In the genomic region with DNA sequence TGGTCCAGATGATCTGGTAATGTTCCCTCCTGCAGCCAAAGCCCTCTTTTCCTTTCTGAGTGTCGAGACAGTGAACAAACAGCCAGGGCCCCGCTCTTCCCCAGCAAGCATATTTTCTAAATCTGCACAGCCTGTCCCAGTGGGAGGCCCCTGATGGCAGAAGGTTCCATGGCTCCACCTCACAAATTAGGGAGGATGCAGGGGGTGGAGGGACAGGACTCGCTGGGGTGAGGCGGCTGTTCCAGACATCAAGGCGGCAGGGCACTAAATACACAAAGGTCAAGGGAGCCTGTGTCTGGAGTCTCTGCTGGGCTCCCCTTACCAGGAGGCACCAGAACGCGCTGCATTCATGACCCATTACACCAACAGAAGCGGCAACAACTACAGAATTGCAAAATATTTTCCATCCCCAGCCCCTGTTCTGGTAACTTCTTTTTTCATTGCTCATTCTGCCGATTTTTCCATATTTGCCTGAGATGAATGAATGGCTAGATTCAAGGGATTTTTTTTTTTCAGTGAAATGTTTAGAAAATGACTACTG, we compare ENCODE assay signal across 12 cellular contexts. TPM values are rescaled to one million over a fixed set of nuclear protein-coding genes. Genes with fewer than 3 reads are reported as not detected.
DNase-seq lines count a peak whose midpoint lies in the region; ATAC-seq, FAIRE-seq and TF ChIP-seq lines count a peak whose summit lies in the region.
"Had no signal": no experiment of that assay in that cellular context is flagged by ENCODE, and none has a peak within 500 bp of the region (broad histone marks: within the 10 kb centered on the region; RNA-seq: fewer than 3 reads in every experiment).

No MANE protein-coding gene starts in this region.

- POLR2A ChIA-PET in HEK293 (lab: Yijun Ruan, JAX): no interaction called here
- POLR2A ChIA-PET in WTC11 (lab: Charles Lee): no interaction called here

- H3K9me3 ChIP-seq in HEK293 (ENCODE audit: control insufficient read depth, insufficient read depth, low read depth, low read length) (no peaks in the 10 kb centered on the region), kidney (ENCODE audit: control insufficient read depth in 1 of 2, low read length in 2 of 2) (peaks cover 0 to 9% of the 10 kb centered on the region in 2 donors), subcutaneous abdominal adipose tissue (ENCODE audit: control insufficient read depth in 5 of 5, low read length in 5 of 5) (peaks cover 0 to 11% (median 6%) of the 10 kb centered on the region in 5 donors)

- peaks cover 16% of the 10 kb centered on the region for H3K4me1 Mint-ChIP-seq in WTC11

- H3K36me3 Mint-ChIP-seq in WTC11: peaks cover 11% of the 10 kb centered on the region

- intact Hi-C loops in kidney (cut with DNase I): no loop called here

- no peaks in the 10 kb centered on the region for H3K27me3 ChIP-seq in subcutaneous abdominal adipose tissue (ENCODE audit: control insufficient read depth in 5 of 5, insufficient read depth in 4 of 5, low read length in 5 of 5)

- CTCF ChIA-PET in HEK293 (lab: Yijun Ruan, JAX): interaction anchor here (0.6 kb wide), 1 partner anchor 42 kb away, joined by 5 read pairs; no protein-coding TSS in a partner anchor
- CTCF ChIA-PET in WTC11 (lab: Charles Lee): interaction anchor here (2.3 kb wide), 1 partner anchor 106 kb away, joined by 11 read pairs; no protein-coding TSS in a partner anchor

- peaks cover 15% of the 10 kb centered on the region for H3K9me3 Mint-ChIP-seq in WTC11

- TF ChIP-seq CTCF in HEK293 (tag by site-specific recombination; IDR thresholded peaks at IDR 0.05) (no peak), WTC11 (IDR thresholded peaks at IDR 0.05) (no peak), kidney (IDR thresholded peaks at IDR 0.05; ENCODE audit: borderline replicate concordance, extremely low read depth, insufficient read depth) (no peak)

- no peaks in the 10 kb centered on the region; the same call in none of the 2 replicates for H3K27me3 Mint-ChIP-seq in WTC11 (ENCODE audit: low read depth)

- H3K4me1 ChIP-seq in HEK293 (ENCODE audit: control insufficient read depth, insufficient read depth, low read length) (no peaks in the 10 kb centered on the region), kidney (ENCODE audit: control insufficient read depth in 1 of 2, insufficient read depth in 1 of 2, low read depth in 1 of 2, low read length in 2 of 2) (no peaks in the 10 kb centered on the region), subcutaneous abdominal adipose tissue (ENCODE audit: control insufficient read depth in 5 of 5, insufficient read depth in 5 of 5, low read length in 5 of 5) (peaks cover 0 to 18% (median 14%) of the 10 kb centered on the region in 5 donors)

- no peak for FAIRE-seq in kidney (lab: Jason Lieb, UNC)
- FAIRE-seq: D721Med had no signal

- no peak overlapping the region for H3K27ac ChIP-seq in HEK293 (ENCODE audit: extremely low read depth, low read depth, low read length)
- H3K27ac ChIP-seq in kidney (ENCODE audit: low read depth in 2 of 2, low read length in 2 of 2): no peak overlapping the region
- peak overlapping the region; percentile 56 for H3K27ac ChIP-seq in subcutaneous abdominal adipose tissue (ENCODE audit: low read depth, low read length)

- no peak overlapping the region for H3K27ac Mint-ChIP-seq in WTC11
- H3K27ac Mint-ChIP-seq: activated T-cell treated with anti-CD3 and anti-CD28 coated beads, Interleukin-2, amount 50 U/mL, for 72 hours had no signal

- ATAC-seq in WTC11 (peak; percentile 81), HG02798 (IDR thresholded peaks at IDR 0.05; ENCODE audit: poor library complexity, unreplicated experiment) (no peak)
- ATAC-seq: activated T-cell treated with anti-CD3 and anti-CD28 coated beads, Interleukin-2, amount 50 U/mL, for 72 hours; PC-3 had no signal

- H3K36me3 ChIP-seq in HEK293 (ENCODE audit: control insufficient read depth in 2 of 2, insufficient read depth in 1 of 2, low read length in 2 of 2) (no peaks in the 10 kb centered on the region), kidney (ENCODE audit: control insufficient read depth in 1 of 2, insufficient read depth in 2 of 2, low read length in 2 of 2) (no peaks in the 10 kb centered on the region), subcutaneous abdominal adipose tissue (ENCODE audit: control insufficient read depth in 5 of 5, insufficient read depth in 5 of 5, low read length in 5 of 5) (no peaks in the 10 kb centered on the region)

- H3K4me3 Mint-ChIP-seq in WTC11: no peak overlapping the region
- H3K4me3 Mint-ChIP-seq: activated T-cell treated with anti-CD3 and anti-CD28 coated beads, Interleukin-2, amount 50 U/mL, for 72 hours had no signal

- H3K9ac ChIP-seq in kidney (ENCODE audit: low read length in 2 of 2): no peak overlapping the region
- H3K9ac ChIP-seq in subcutaneous abdominal adipose tissue (ENCODE audit: low read length in 5 of 5): no peak overlapping the region

- no peak overlapping the region for H3K4me3 ChIP-seq in HEK293 (ENCODE audit: low read depth, low read length)
- H3K4me3 ChIP-seq in kidney (ENCODE audit: low read length in 2 of 2): no peak overlapping the region
- no peak overlapping the region for H3K4me3 ChIP-seq in subcutaneous abdominal adipose tissue (ENCODE audit: low read depth in 1 of 5, low read length in 5 of 5)

- DNase-seq in WTC11 (ENCODE audit: low spot score): no peak
- DNase-seq in kidney: peak; percentile 82
- no peak for DNase-seq in HUDEP-2 (lab: John Stamatoyannopoulos, UW; ENCODE audit: unreplicated experiment in 76 of 76)
- no peak for DNase-seq in mucosa of gallbladder (ENCODE audit: low spot score)
- no peak for DNase-seq in NCI-H187 (lab: John Stamatoyannopoulos, UW)
- DNase-seq: activated T-cell treated with anti-CD3 and anti-CD28 coated beads, Interleukin-2, amount 50 U/mL, for 72 hours; PC-3 had no signal

TF ChIP-seq in HEK293, 187 proteins besides CTCF, POLR2A, EP300 and RAD21:
- TF ChIP-seq ZIC2 (tag by site-specific recombination; IDR thresholded peaks at IDR 0.05): peak; percentile 91
- TF ChIP-seq ZNF146 (tag by site-specific recombination; IDR thresholded peaks at IDR 0.05): no peak
- no peak for TF ChIP-seq ZSCAN16 (tag by site-specific recombination; IDR thresholded peaks at IDR 0.05)
- no peak for TF ChIP-seq ZNF677 (tag by site-specific recombination; IDR thresholded peaks at IDR 0.05)
- TF ChIP-seq ZNF341 (tag by site-specific recombination; IDR thresholded peaks at IDR 0.05; ENCODE audit: low read depth): peak; percentile 88
- peak; percentile 69; the same call in 1 of the 2 replicates for TF ChIP-seq TCF7L2 (IDR thresholded peaks at IDR 0.05; ENCODE audit: borderline replicate concordance, low read depth, low read length)
- no peak for TF ChIP-seq ZNF404 (tag by site-specific recombination; IDR thresholded peaks at IDR 0.05)
- no peak for TF ChIP-seq ZNF266 (tag by site-specific recombination; IDR thresholded peaks at IDR 0.05; ENCODE audit: low read depth)
TF ChIP-seq in HEK293: peak in this region for 3.

TF ChIP-seq in WTC11, 78 proteins besides CTCF, POLR2A, EP300 and RAD21 (continues in another document):
- TF ChIP-seq PRRX2 (CRISPR knock-in tag; IDR thresholded peaks at IDR 0.05) (no peak), GABPB1 (CRISPR knock-in tag; IDR thresholded peaks at IDR 0.05) (no peak), ZNF317 (CRISPR knock-in tag; IDR thresholded peaks at IDR 0.05; ENCODE audit: borderline replicate concordance, low read depth) (no peak), OVOL2 (CRISPR knock-in tag; IDR thresholded peaks at IDR 0.05; ENCODE audit: borderline replicate concordance) (no peak)
- TF ChIP-seq, protein P1, sequence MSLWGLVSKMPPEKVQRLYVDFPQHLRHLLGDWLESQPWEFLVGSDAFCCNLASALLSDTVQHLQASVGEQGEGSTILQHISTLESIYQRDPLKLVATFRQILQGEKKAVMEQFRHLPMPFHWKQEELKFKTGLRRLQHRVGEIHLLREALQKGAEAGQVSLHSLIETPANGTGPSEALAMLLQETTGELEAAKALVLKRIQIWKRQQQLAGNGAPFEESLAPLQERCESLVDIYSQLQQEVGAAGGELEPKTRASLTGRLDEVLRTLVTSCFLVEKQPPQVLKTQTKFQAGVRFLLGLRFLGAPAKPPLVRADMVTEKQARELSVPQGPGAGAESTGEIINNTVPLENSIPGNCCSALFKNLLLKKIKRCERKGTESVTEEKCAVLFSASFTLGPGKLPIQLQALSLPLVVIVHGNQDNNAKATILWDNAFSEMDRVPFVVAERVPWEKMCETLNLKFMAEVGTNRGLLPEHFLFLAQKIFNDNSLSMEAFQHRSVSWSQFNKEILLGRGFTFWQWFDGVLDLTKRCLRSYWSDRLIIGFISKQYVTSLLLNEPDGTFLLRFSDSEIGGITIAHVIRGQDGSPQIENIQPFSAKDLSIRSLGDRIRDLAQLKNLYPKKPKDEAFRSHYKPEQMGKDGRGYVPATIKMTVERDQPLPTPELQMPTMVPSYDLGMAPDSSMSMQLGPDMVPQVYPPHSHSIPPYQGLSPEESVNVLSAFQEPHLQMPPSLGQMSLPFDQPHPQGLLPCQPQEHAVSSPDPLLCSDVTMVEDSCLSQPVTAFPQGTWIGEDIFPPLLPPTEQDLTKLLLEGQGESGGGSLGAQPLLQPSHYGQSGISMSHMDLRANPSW (CRISPR knock-in tag; conservative IDR thresholded peaks at IDR 0.05; ENCODE audit: low read depth): no peak

RNA-seq across cellular contexts. Expression of a gene that starts 27.0 kb away (rescaled TPM):
- total RNA-seq in WTC11 (2021): 0.17 to 0.23 TPM (median 0.18 TPM) in 3 replicates
- total RNA-seq in kidney: 24.5 TPM
- 9.5 TPM for polyA plus RNA-seq in kidney (ENCODE audit: insufficient read depth, low read depth, low replicate concordance)
- total RNA-seq in mucosa of gallbladder: 72.1 TPM
- total RNA-seq: activated T-cell treated with anti-CD3 and anti-CD28 coated beads, Interleukin-2, amount 50 U/mL, for 72 hours; PC-3; pulmonary artery endothelial cell had no signal

RNA-seq across cellular contexts. Expression of a gene that starts 45.4 kb away (rescaled TPM):
- 0.55 to 1.2 TPM (median 0.76 TPM) in 3 replicates for total RNA-seq in WTC11 (2021)
- not detected for total RNA-seq in kidney
- not detected for polyA plus RNA-seq in kidney (ENCODE audit: insufficient read depth, low read depth, low replicate concordance)
- total RNA-seq in mucosa of gallbladder: not detected
- total RNA-seq: activated T-cell treated with anti-CD3 and anti-CD28 coated beads, Interleukin-2, amount 50 U/mL, for 72 hours; PC-3; pulmonary artery endothelial cell had no signal

Comparison
In these comparisons a context has a peak if more than half of its experiments do, and no peak if none do; other contexts are left out.
1. RNA of a gene that starts 27.0 kb away (total RNA-seq): 72.1 TPM in mucosa of gallbladder (single experiment) and 24.5 TPM in kidney (single experiment); 0.17 to 0.23 TPM in WTC11; every median in the first group is over 10 times any median in the second.